Comparison of ENCODE assay signal across 2 cellular contexts in the genomic region with DNA sequence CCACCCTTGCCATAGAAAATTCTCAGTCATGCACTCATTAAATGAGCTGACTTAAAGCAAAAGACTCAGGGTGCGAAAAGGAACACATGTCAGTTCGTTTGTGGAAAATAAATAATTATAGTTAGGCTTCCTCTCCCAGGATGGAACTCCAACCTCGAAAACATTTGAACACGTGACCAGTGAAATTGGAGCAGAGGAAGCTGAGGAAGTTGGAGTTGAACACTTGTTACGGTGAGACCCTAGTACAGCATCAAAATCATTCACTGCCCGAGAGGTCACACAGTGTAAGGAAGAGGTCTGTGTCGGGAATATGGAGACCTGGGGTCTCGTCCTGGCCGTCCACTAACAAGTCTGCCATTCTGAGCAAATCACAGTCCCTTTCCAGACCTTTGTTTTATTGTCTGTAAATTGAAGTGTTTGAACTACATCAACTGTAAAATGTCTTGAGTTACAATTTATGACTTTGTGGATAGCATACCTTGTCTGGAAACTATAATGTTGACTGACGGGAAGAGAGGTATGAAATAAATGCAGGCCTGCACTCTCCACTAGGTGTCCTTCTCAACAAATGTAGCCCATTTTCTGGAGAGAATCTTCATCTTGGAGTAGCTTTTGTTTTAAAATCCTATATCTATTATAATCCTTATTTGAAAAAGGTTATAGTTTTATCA.
TF ChIP-seq lines count a peak whose summit lies in the region.

No MANE protein-coding gene starts in this region.

TF ChIP-seq in HCT116, 20 proteins besides CTCF, POLR2A, EP300 and RAD21 (continued from another document):
- TF ChIP-seq SP1 (IDR thresholded peaks at IDR 0.05; ENCODE audit: low read depth), result no peak
- TF ChIP-seq, protein P1, sequence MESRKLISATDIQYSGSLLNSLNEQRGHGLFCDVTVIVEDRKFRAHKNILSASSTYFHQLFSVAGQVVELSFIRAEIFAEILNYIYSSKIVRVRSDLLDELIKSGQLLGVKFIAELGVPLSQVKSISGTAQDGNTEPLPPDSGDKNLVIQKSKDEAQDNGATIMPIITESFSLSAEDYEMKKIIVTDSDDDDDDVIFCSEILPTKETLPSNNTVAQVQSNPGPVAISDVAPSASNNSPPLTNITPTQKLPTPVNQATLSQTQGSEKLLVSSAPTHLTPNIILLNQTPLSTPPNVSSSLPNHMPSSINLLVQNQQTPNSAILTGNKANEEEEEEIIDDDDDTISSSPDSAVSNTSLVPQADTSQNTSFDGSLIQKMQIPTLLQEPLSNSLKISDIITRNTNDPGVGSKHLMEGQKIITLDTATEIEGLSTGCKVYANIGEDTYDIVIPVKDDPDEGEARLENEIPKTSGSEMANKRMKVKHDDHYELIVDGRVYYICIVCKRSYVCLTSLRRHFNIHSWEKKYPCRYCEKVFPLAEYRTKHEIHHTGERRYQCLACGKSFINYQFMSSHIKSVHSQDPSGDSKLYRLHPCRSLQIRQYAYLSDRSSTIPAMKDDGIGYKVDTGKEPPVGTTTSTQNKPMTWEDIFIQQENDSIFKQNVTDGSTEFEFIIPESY (IDR thresholded peaks at IDR 0.05; ENCODE audit: extremely low read depth, insufficient replicate concordance, low read length), result no peak
- TF ChIP-seq JUND (IDR thresholded peaks at IDR 0.05), result no peak
- TF ChIP-seq YY1 (IDR thresholded peaks at IDR 0.05; ENCODE audit: extremely low read depth, insufficient replicate concordance, low read depth, low read length), result no peak

TF ChIP-seq in WTC11, 78 proteins besides CTCF, POLR2A, EP300 and RAD21:
- TF ChIP-seq, protein P2, sequence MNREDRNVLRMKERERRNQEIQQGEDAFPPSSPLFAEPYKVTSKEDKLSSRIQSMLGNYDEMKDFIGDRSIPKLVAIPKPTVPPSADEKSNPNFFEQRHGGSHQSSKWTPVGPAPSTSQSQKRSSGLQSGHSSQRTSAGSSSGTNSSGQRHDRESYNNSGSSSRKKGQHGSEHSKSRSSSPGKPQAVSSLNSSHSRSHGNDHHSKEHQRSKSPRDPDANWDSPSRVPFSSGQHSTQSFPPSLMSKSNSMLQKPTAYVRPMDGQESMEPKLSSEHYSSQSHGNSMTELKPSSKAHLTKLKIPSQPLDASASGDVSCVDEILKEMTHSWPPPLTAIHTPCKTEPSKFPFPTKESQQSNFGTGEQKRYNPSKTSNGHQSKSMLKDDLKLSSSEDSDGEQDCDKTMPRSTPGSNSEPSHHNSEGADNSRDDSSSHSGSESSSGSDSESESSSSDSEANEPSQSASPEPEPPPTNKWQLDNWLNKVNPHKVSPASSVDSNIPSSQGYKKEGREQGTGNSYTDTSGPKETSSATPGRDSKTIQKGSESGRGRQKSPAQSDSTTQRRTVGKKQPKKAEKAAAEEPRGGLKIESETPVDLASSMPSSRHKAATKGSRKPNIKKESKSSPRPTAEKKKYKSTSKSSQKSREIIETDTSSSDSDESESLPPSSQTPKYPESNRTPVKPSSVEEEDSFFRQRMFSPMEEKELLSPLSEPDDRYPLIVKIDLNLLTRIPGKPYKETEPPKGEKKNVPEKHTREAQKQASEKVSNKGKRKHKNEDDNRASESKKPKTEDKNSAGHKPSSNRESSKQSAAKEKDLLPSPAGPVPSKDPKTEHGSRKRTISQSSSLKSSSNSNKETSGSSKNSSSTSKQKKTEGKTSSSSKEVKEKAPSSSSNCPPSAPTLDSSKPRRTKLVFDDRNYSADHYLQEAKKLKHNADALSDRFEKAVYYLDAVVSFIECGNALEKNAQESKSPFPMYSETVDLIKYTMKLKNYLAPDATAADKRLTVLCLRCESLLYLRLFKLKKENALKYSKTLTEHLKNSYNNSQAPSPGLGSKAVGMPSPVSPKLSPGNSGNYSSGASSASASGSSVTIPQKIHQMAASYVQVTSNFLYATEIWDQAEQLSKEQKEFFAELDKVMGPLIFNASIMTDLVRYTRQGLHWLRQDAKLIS (CRISPR knock-in tag; IDR thresholded peaks at IDR 0.05; ENCODE audit: borderline replicate concordance), result no peak
- TF ChIP-seq, protein P3, sequence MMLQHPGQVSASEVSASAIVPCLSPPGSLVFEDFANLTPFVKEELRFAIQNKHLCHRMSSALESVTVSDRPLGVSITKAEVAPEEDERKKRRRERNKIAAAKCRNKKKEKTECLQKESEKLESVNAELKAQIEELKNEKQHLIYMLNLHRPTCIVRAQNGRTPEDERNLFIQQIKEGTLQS (CRISPR knock-in tag; conservative IDR thresholded peaks at IDR 0.05), result no peak
- TF ChIP-seq KAT7 (CRISPR knock-in tag; IDR thresholded peaks at IDR 0.05; ENCODE audit: borderline replicate concordance) (no peak), FOXP1 (CRISPR knock-in tag; IDR thresholded peaks at IDR 0.05; ENCODE audit: borderline replicate concordance) (no peak), ZNF138 (CRISPR knock-in tag; conservative IDR thresholded peaks at IDR 0.05) (no peak), TEAD1 (CRISPR knock-in tag; IDR thresholded peaks at IDR 0.05) (no peak), ZNF263 (CRISPR knock-in tag; IDR thresholded peaks at IDR 0.05; ENCODE audit: low read depth) (no peak), JAZF1 (CRISPR knock-in tag; IDR thresholded peaks at IDR 0.05) (no peak)
- TF ChIP-seq, protein P4, sequence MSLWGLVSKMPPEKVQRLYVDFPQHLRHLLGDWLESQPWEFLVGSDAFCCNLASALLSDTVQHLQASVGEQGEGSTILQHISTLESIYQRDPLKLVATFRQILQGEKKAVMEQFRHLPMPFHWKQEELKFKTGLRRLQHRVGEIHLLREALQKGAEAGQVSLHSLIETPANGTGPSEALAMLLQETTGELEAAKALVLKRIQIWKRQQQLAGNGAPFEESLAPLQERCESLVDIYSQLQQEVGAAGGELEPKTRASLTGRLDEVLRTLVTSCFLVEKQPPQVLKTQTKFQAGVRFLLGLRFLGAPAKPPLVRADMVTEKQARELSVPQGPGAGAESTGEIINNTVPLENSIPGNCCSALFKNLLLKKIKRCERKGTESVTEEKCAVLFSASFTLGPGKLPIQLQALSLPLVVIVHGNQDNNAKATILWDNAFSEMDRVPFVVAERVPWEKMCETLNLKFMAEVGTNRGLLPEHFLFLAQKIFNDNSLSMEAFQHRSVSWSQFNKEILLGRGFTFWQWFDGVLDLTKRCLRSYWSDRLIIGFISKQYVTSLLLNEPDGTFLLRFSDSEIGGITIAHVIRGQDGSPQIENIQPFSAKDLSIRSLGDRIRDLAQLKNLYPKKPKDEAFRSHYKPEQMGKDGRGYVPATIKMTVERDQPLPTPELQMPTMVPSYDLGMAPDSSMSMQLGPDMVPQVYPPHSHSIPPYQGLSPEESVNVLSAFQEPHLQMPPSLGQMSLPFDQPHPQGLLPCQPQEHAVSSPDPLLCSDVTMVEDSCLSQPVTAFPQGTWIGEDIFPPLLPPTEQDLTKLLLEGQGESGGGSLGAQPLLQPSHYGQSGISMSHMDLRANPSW (CRISPR knock-in tag; conservative IDR thresholded peaks at IDR 0.05; ENCODE audit: low read depth), result no peak
- TF ChIP-seq, protein P5, sequence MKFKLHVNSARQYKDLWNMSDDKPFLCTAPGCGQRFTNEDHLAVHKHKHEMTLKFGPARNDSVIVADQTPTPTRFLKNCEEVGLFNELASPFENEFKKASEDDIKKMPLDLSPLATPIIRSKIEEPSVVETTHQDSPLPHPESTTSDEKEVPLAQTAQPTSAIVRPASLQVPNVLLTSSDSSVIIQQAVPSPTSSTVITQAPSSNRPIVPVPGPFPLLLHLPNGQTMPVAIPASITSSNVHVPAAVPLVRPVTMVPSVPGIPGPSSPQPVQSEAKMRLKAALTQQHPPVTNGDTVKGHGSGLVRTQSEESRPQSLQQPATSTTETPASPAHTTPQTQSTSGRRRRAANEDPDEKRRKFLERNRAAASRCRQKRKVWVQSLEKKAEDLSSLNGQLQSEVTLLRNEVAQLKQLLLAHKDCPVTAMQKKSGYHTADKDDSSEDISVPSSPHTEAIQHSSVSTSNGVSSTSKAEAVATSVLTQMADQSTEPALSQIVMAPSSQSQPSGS (CRISPR knock-in tag; IDR thresholded peaks at IDR 0.05; ENCODE audit: borderline replicate concordance, low read depth), result no peak
- TF ChIP-seq, protein P6, sequence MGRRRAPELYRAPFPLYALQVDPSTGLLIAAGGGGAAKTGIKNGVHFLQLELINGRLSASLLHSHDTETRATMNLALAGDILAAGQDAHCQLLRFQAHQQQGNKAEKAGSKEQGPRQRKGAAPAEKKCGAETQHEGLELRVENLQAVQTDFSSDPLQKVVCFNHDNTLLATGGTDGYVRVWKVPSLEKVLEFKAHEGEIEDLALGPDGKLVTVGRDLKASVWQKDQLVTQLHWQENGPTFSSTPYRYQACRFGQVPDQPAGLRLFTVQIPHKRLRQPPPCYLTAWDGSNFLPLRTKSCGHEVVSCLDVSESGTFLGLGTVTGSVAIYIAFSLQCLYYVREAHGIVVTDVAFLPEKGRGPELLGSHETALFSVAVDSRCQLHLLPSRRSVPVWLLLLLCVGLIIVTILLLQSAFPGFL (CRISPR knock-in tag; IDR thresholded peaks at IDR 0.05; ENCODE audit: borderline replicate concordance), result no peak
